Comparison of ENCODE assay signal across 11 cellular contexts in the genomic region with DNA sequence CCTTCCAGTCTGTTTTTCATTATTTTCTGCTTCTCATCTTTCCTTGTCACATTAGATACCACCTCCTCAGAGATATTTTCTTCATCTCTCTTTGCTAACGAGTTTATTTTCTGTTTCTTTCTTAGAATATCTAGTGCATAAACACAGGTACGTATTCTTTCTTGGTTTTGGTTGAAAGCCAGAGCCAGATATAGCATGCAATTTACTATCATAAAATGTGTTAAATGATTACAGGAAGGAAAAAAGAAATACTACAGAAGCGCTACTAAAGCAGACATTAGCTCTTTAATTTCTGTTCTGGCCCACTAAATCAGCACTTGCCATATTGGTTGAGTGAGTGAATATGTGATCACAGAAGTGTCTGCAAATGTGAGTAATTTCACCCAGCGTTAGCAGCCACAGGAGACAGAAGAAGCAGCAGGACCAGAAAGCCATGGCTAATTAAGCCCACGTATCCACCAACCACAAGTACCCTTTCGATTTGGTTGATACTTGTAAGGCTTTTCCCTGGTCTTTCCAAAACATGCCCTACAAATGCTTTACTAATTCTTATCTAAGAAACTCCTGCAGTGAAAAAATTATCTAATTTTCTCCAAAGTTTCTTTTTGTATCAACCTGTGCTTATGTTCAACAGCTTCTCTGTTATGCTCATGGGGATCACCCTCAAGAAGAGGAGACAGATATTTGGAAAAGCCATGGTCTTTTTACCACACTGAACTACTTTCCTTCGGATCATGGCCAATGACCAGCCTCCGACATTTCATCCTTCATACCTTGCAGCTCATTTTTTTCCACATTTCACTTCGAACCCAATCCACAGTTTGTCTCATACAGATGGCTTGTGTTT. TPM values are rescaled to one million over a fixed set of nuclear protein-coding genes. Genes with fewer than 3 reads are reported as not detected.
DNase-seq lines count a peak whose midpoint lies in the region; ATAC-seq and TF ChIP-seq lines count a peak whose summit lies in the region.
"Had no signal": no experiment of that assay in that cellular context is flagged by ENCODE, and none has a peak within 500 bp of the region (broad histone marks: within the 10 kb centered on the region; RNA-seq: fewer than 3 reads in every experiment).

No MANE protein-coding gene starts in this region.

- H3K4me3 ChIP-seq in GM23338 = no peak overlapping the region
- no peak overlapping the region for H3K4me3 ChIP-seq in neural progenitor cell

- H3K9me3 Mint-ChIP-seq in GM23338 = no peaks in the 10 kb centered on the region
- H3K9me3 Mint-ChIP-seq in neural progenitor cell = peaks cover 2% of the 10 kb centered on the region
- H3K9me3 Mint-ChIP-seq in nephron progenitor cell = no peaks in the 10 kb centered on the region

- H4K20me1 ChIP-seq in GM23338 (replicated peaks; ENCODE audit: insufficient read depth) (no peaks in the 10 kb centered on the region), neural progenitor cell (ENCODE audit: low read depth) (no peaks in the 10 kb centered on the region)

- no peak for TF ChIP-seq CTCF in GM23338 (conservative IDR thresholded peaks at IDR 0.05; ENCODE audit: low read depth in 2 of 2)
- no peak for TF ChIP-seq CTCF in neural progenitor cell (IDR thresholded peaks at IDR 0.05)
- TF ChIP-seq CTCF in nephron progenitor cell (IDR thresholded peaks at IDR 0.05) = no peak

- H3K4me1 ChIP-seq in GM23338 (ENCODE audit: insufficient read depth) (peaks cover 5% of the 10 kb centered on the region; the same call in 1 of the 2 replicates), neural progenitor cell (no peaks in the 10 kb centered on the region)

- H3K4me3 Mint-ChIP-seq in GM23338 (no peak overlapping the region), neural progenitor cell (no peak overlapping the region), nephron progenitor cell (no peak overlapping the region)

- H3K4me1 Mint-ChIP-seq in GM23338 (peaks cover 11% of the 10 kb centered on the region; the same call in 2 of the 3 replicates), neural progenitor cell (peaks cover 33% of the 10 kb centered on the region), nephron progenitor cell (peaks cover 12% of the 10 kb centered on the region)

- H3K27me3 Mint-ChIP-seq in GM23338 (ENCODE audit: insufficient read depth, low read depth, poor library complexity) = no peaks in the 10 kb centered on the region
- peaks cover 2% of the 10 kb centered on the region for H3K27me3 Mint-ChIP-seq in neural progenitor cell (ENCODE audit: insufficient read depth, low read depth)
- H3K27me3 Mint-ChIP-seq in nephron progenitor cell (ENCODE audit: low read depth, poor library complexity) = peaks cover 7% of the 10 kb centered on the region

- H3K27me3 ChIP-seq in GM23338 (ENCODE audit: insufficient read depth) = no peaks in the 10 kb centered on the region
- no peaks in the 10 kb centered on the region for H3K27me3 ChIP-seq in neural progenitor cell

- H3K9me2 ChIP-seq in GM23338 (ENCODE audit: insufficient read depth) = peaks cover 7% of the 10 kb centered on the region; the same call in 1 of the 2 replicates

- ATAC-seq in GM18873 (IDR thresholded peaks at IDR 0.05; ENCODE audit: low FRiP score, unreplicated experiment) (peak; percentile 32), GM23338 (no peak), HG03558 (IDR thresholded peaks at IDR 0.05; ENCODE audit: extremely low read depth, unreplicated experiment) (peak; percentile 26)

- H2AFZ ChIP-seq in GM23338 (peak overlapping the region; percentile 6; the same call in 1 of the 2 replicates), neural progenitor cell (replicated peaks) (no peak overlapping the region)

- H3K9me3 ChIP-seq in neural progenitor cell (ENCODE audit: low read depth) = no peaks in the 10 kb centered on the region

- no peaks in the 10 kb centered on the region for H3K79me2 ChIP-seq in GM23338 (replicated peaks; ENCODE audit: insufficient read depth)
- H3K79me2 ChIP-seq in neural progenitor cell (ENCODE audit: low read depth) = no peaks in the 10 kb centered on the region

- H3K9ac ChIP-seq in neural progenitor cell = no peak overlapping the region

- H3K27ac ChIP-seq in GM23338 (ENCODE audit: low read depth) (no peak overlapping the region), neural progenitor cell (no peak overlapping the region)

- no peaks in the 10 kb centered on the region for H3K36me3 Mint-ChIP-seq in GM23338 (ENCODE audit: low read depth)
- H3K36me3 Mint-ChIP-seq in neural progenitor cell = no peaks in the 10 kb centered on the region
- H3K36me3 Mint-ChIP-seq in nephron progenitor cell (ENCODE audit: low read depth) = no peaks in the 10 kb centered on the region

- no peak overlapping the region for H3K27ac Mint-ChIP-seq in GM23338
- H3K27ac Mint-ChIP-seq in neural progenitor cell = peak overlapping the region; percentile 87
- no peak overlapping the region for H3K27ac Mint-ChIP-seq in nephron progenitor cell

- H3K36me3 ChIP-seq in GM23338 (ENCODE audit: insufficient read depth) (no peaks in the 10 kb centered on the region), neural progenitor cell (no peaks in the 10 kb centered on the region)

- DNase-seq in GM23338 (ENCODE audit: low spot score) (no peak), neural progenitor cell (ENCODE audit: low spot score) (no peak), SW 1271 (lab: John Stamatoyannopoulos, UW) (no peak), nephron progenitor cell (no peak), superior temporal gyrus (ENCODE audit: extremely low spot score) (no peak)
- DNase-seq in stimulated activated CD4-positive, alpha-beta T cell treated with anti-CD3 and anti-CD28 coated beads, Interleukin-4, amount 100 ng/mL, for 1 hour = no peak
- DNase-seq: activated naive CD4-positive, alpha-beta T cell; NCI-H1048; stimulated activated CD4-positive, alpha-beta T cell treated with anti-CD3 and anti-CD28 coated beads, Interleukin-1b, Interleukin-23, amount 100 ng/mL, for 48 hours had no signal

- H3F3A ChIP-seq in GM23338 (replicated peaks; ENCODE audit: low read depth) (no peaks in the 10 kb centered on the region), neural progenitor cell (ENCODE audit: low read depth) (no peaks in the 10 kb centered on the region)

- H3K4me2 ChIP-seq in GM23338 = no peak overlapping the region
- H3K4me2 ChIP-seq in neural progenitor cell = no peak overlapping the region

TF ChIP-seq in GM23338, 12 proteins besides CTCF, POLR2A, EP300 and RAD21 (continues in another document):
- TF ChIP-seq ZNF331 (CRISPR knock-in tag; IDR thresholded peaks at IDR 0.05; ENCODE audit: low read depth) (no peak), EZH2 (IDR thresholded peaks at IDR 0.05; ENCODE audit: low read depth, unreplicated experiment) (no peak), EZH2phosphoT487 (IDR thresholded peaks at IDR 0.05; ENCODE audit: unreplicated experiment) (no peak)
- TF ChIP-seq, protein P1, sequence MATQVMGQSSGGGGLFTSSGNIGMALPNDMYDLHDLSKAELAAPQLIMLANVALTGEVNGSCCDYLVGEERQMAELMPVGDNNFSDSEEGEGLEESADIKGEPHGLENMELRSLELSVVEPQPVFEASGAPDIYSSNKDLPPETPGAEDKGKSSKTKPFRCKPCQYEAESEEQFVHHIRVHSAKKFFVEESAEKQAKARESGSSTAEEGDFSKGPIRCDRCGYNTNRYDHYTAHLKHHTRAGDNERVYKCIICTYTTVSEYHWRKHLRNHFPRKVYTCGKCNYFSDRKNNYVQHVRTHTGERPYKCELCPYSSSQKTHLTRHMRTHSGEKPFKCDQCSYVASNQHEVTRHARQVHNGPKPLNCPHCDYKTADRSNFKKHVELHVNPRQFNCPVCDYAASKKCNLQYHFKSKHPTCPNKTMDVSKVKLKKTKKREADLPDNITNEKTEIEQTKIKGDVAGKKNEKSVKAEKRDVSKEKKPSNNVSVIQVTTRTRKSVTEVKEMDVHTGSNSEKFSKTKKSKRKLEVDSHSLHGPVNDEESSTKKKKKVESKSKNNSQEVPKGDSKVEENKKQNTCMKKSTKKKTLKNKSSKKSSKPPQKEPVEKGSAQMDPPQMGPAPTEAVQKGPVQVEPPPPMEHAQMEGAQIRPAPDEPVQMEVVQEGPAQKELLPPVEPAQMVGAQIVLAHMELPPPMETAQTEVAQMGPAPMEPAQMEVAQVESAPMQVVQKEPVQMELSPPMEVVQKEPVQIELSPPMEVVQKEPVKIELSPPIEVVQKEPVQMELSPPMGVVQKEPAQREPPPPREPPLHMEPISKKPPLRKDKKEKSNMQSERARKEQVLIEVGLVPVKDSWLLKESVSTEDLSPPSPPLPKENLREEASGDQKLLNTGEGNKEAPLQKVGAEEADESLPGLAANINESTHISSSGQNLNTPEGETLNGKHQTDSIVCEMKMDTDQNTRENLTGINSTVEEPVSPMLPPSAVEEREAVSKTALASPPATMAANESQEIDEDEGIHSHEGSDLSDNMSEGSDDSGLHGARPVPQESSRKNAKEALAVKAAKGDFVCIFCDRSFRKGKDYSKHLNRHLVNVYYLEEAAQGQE (IDR thresholded peaks at IDR 0.05; ENCODE audit: unreplicated experiment) = no peak
- TF ChIP-seq, protein P2, sequence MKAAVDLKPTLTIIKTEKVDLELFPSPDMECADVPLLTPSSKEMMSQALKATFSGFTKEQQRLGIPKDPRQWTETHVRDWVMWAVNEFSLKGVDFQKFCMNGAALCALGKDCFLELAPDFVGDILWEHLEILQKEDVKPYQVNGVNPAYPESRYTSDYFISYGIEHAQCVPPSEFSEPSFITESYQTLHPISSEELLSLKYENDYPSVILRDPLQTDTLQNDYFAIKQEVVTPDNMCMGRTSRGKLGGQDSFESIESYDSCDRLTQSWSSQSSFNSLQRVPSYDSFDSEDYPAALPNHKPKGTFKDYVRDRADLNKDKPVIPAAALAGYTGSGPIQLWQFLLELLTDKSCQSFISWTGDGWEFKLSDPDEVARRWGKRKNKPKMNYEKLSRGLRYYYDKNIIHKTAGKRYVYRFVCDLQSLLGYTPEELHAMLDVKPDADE (IDR thresholded peaks at IDR 0.05) = no peak

RNA-seq across cellular contexts. Expression of a gene that starts 23.1 kb away (rescaled TPM):
- total RNA-seq in GM23338 (2014; rRNA removed; shearing (Covaris generic)) = 13.4 and 14.2 TPM in 2 replicates
- 3.4 and 5.2 TPM in 2 replicates for polyA plus RNA-seq in GM23338 (2016; fragmentation: Nextera tagmentation; extraction: Ambion mirVana)
- 5.7 and 7.2 TPM in 2 replicates for total RNA-seq in neural progenitor cell (ENCODE audit: low replicate concordance)
